6 cellular contexts compared by ENCODE assay signal in genomic region chr14:24243336-24243836, GRCh38. TPM values are rescaled to one million over a fixed set of nuclear protein-coding genes. Genes with fewer than 3 reads are reported as not detected.
DNase-seq lines count a peak whose midpoint lies in the region; TF ChIP-seq lines count a peak whose summit lies in the region.

No MANE protein-coding gene starts in this region.

- no peaks in the 10 kb centered on the region for H3K27me3 ChIP-seq in BE2C
- no peaks in the 10 kb centered on the region for H3K27me3 ChIP-seq in dorsolateral prefrontal cortex
- no peaks in the 10 kb centered on the region for H3K27me3 ChIP-seq in prostate gland (replicated peaks; ENCODE audit: insufficient read depth)

- no peaks in the 10 kb centered on the region for H3K9me3 ChIP-seq in BE2C
- no peaks in the 10 kb centered on the region for H3K9me3 ChIP-seq in prostate gland

- WGBS in prostate gland, result 56% methylated on average over 10 of the region's 10 CpGs

- H3K4me1 ChIP-seq in BE2C (no peaks in the 10 kb centered on the region), prostate gland (replicated peaks) (peaks cover 19% of the 10 kb centered on the region)

- H3K27ac ChIP-seq in dorsolateral prefrontal cortex (peak overlapping the region; percentile 79 to 100 (median 98)), prostate gland (peak overlapping the region; percentile 99)

- intact Hi-C loops in dorsolateral prefrontal cortex (cut with DNase I) (loop anchor here in 1 of 2 donors (2.0 kb wide), 2 partner anchors 27 to 53 kb away; partner anchors contain the start of gene RABGGTA), prostate gland (cut with DNase I) (loop anchor here (2.0 to 5.0 kb wide), 2 partner anchors 53 to 199 kb away; partner anchors contain the start of gene SDR39U1)

- TF ChIP-seq POLR2A in NB4 (IDR thresholded peaks at IDR 0.05; ENCODE audit: extremely low read depth, insufficient read length) (no peak), prostate gland (IDR thresholded peaks at IDR 0.05) (no peak)

- no peak for TF ChIP-seq CTCF in BE2C (IDR thresholded peaks at IDR 0.05; ENCODE audit: low read depth, low read length)
- no peak for TF ChIP-seq CTCF in NB4 (IDR thresholded peaks at IDR 0.05; ENCODE audit: low read depth, low read length)
- TF ChIP-seq CTCF in dorsolateral prefrontal cortex (IDR thresholded peaks at IDR 0.05 in 54 of 56, conservative IDR thresholded peaks at IDR 0.05 in 2 of 56; ENCODE audit: low read depth in 1 of 56, partially characterized antibody in 56 of 56), result no peak
- TF ChIP-seq CTCF in prostate gland (IDR thresholded peaks at IDR 0.05), result no peak

- H3K36me3 ChIP-seq in BE2C (peaks cover 21% of the 10 kb centered on the region), prostate gland (no peaks in the 10 kb centered on the region)

- H3K4me3 ChIP-seq in BE2C (ENCODE audit: low read depth, low read length) (peak overlapping the region; percentile 68), NB4 (ENCODE audit: low read depth, low read length) (peak overlapping the region; percentile 63), dorsolateral prefrontal cortex (peak overlapping the region; percentile 64 to 100 (median 87)), prostate gland (peak overlapping the region; percentile 57 to 77)

- DNase-seq in BE2C, result no peak
- DNase-seq in NB4 (ENCODE audit: low read depth), result peak; percentile 74
- peak in 1 of 10 donors; percentile 6 for DNase-seq in dorsolateral prefrontal cortex
- DNase-seq in prostate gland (ENCODE audit: low spot score), result no peak
- no peak for DNase-seq in Ammon's horn (ENCODE audit: low spot score)
- DNase-seq in DMS153 treated with DMSO at 0.1 percent for 48 hours (lab: John Stamatoyannopoulos, UW; ENCODE audit: unreplicated experiment), result no peak

RNA-seq across cellular contexts. Expression of gene TINF2, which starts 1.0 kb away (rescaled TPM):
- 57.3 TPM for polyA plus RNA-seq in BE2C (2012; ENCODE audit: insufficient read depth, insufficient read length, low read depth)
- total RNA-seq in dorsolateral prefrontal cortex, result 10 to 100 TPM; 31.9 to 73.8 (median 52.4) TPM
- 10 to 100 TPM; 65.5 to 66.8 TPM for total RNA-seq in prostate gland

RNA-seq across cellular contexts. Expression of gene GMPR2, which starts 10.7 kb away (rescaled TPM):
- 87.7 TPM for polyA plus RNA-seq in BE2C (2012; ENCODE audit: insufficient read depth, insufficient read length, low read depth)
- 10 to 100 TPM; 52.1 to 93.5 (median 74.3) TPM for total RNA-seq in dorsolateral prefrontal cortex
- total RNA-seq in prostate gland, result 100 to 1,000 TPM in 1 of 2 donors, 10 to 100 TPM in 1; 54.5 to 106 TPM

RNA-seq across cellular contexts. Expression of gene NEDD8, which starts 11.2 kb away (rescaled TPM):
- 296 TPM for polyA plus RNA-seq in BE2C (2012; ENCODE audit: insufficient read depth, insufficient read length, low read depth)
- 100 to 1,000 TPM; 101 to 287 (median 196) TPM for total RNA-seq in dorsolateral prefrontal cortex
- total RNA-seq in prostate gland, result 100 to 1,000 TPM; 114 to 185 TPM

RNA-seq across cellular contexts. Expression of gene TGM1, which starts 19.6 kb away (rescaled TPM):
- polyA plus RNA-seq in BE2C (2012; ENCODE audit: insufficient read depth, insufficient read length, low read depth), result 2.0 TPM
- 10 to 100 TPM in 8 of 120 experiments, 1 to 10 TPM in 112; 1.4 to 15.9 (median 6.2) TPM for total RNA-seq in dorsolateral prefrontal cortex
- 10 to 100 TPM in 1 of 2 donors, 1 to 10 TPM in 1; 6.6 to 11.4 TPM for total RNA-seq in prostate gland

RNA-seq across cellular contexts. Expression of gene MDP1, which starts 27.5 kb away (rescaled TPM):
- 43.6 TPM for polyA plus RNA-seq in BE2C (2012; ENCODE audit: insufficient read depth, insufficient read length, low read depth)
- total RNA-seq in dorsolateral prefrontal cortex, result 10 to 100 TPM; 11.6 to 33.6 (median 23.0) TPM
- total RNA-seq in prostate gland, result 10 to 100 TPM; 19.1 to 25.5 TPM
